9 cellular contexts compared by ENCODE assay signal in the genomic region with DNA sequence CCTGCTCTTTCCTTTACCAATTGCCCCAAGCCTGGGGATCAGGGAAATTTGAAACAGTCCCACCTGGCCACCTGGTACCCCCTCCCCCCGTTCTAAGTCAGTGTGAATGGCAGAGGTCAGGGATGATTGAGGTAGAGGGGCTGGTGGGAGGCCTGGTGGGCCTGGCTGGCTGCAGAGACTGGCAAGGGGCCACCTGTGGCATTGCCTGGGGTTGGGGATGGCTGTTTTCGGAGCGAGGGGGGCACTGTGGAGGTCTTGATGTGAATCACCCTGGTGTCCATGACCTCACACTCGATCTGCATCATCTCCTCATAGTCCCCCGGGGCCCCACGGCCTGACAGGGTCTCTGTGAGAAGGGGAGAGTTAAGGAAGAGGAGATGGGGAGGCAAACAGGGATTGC. TPM values are rescaled to one million over a fixed set of nuclear protein-coding genes. Genes with fewer than 3 reads are reported as not detected.
DNase-seq lines count a peak whose midpoint lies in the region; ATAC-seq and TF ChIP-seq lines count a peak whose summit lies in the region.
"Had no signal": no experiment of that assay in that cellular context is flagged by ENCODE, and none has a peak within 500 bp of the region (broad histone marks: within the 10 kb centered on the region; RNA-seq: fewer than 3 reads in every experiment).

No MANE protein-coding gene starts in this region.

- H3K9me3 Mint-ChIP-seq in nephron progenitor cell = no peaks in the 10 kb centered on the region
- H3K9me3 Mint-ChIP-seq: activated naive CD8-positive, alpha-beta T cell treated with anti-CD3 and anti-CD28 coated beads, Interleukin-2, amount 50 U/mL, for 24 hours; neural crest cell had no signal

- intact Hi-C loops in OCI-LY7 (cut with micrococcal nuclease; ENCODE audit: unreplicated experiment) = no loop called here

- no peak overlapping the region for H2AFZ ChIP-seq in OCI-LY7 (ENCODE audit: low read length)

- BruUV-seq in OCI-LY7 (replicated peaks; lab: Mats Ljungman, UMichigan) = TSS peak; percentile 57

- peaks cover 10% of the 10 kb centered on the region for H3K27me3 Mint-ChIP-seq in nephron progenitor cell (ENCODE audit: low read depth, poor library complexity)
- H3K27me3 Mint-ChIP-seq: activated naive CD8-positive, alpha-beta T cell treated with anti-CD3 and anti-CD28 coated beads, Interleukin-2, amount 50 U/mL, for 24 hours; T-helper 17 cell had no signal

- TF ChIP-seq CTCF in OCI-LY7 (conservative IDR thresholded peaks at IDR 0.05; ENCODE audit: low read length) (no peak), nephron progenitor cell (IDR thresholded peaks at IDR 0.05) (no peak)

- H3K4me3 ChIP-seq in OCI-LY7 (ENCODE audit: low read depth, low read length, poor library complexity, severe bottlenecking) = no peak overlapping the region

- no peak for DNase-seq in OCI-LY7 (ENCODE audit: low spot score)
- DNase-seq in nephron progenitor cell = no peak
- no peak for DNase-seq in glomerular visceral epithelial cell (ENCODE audit: extremely low spot score)
- DNase-seq: activated naive CD8-positive, alpha-beta T cell treated with anti-CD3 and anti-CD28 coated beads, Interleukin-2, amount 50 U/mL, for 24 hours; cortex of kidney; EL; T-helper 17 cell had no signal

- H3K4me2 ChIP-seq in OCI-LY7 (ENCODE audit: low read length) = no peak overlapping the region

- H3K9me3 ChIP-seq in OCI-LY7 (ENCODE audit: low read length) = no peaks in the 10 kb centered on the region

- H3K27ac ChIP-seq in OCI-LY7 (ENCODE audit: low read depth, low read length, poor library complexity, severe bottlenecking) = no peak overlapping the region

- H3K4me1 Mint-ChIP-seq in nephron progenitor cell = peaks cover 17% of the 10 kb centered on the region

- no peak for ATAC-seq in HG03469 (IDR thresholded peaks at IDR 0.05; ENCODE audit: unreplicated experiment)
- ATAC-seq: activated naive CD8-positive, alpha-beta T cell treated with anti-CD3 and anti-CD28 coated beads, Interleukin-2, amount 50 U/mL, for 24 hours; T-helper 17 cell had no signal

- peaks cover 5% of the 10 kb centered on the region for H3K4me1 ChIP-seq in OCI-LY7 (ENCODE audit: insufficient read depth, low read length, poor library complexity, severe bottlenecking)

- no peak overlapping the region for H3K4me3 Mint-ChIP-seq in nephron progenitor cell
- H3K4me3 Mint-ChIP-seq: activated naive CD8-positive, alpha-beta T cell treated with anti-CD3 and anti-CD28 coated beads, Interleukin-2, amount 50 U/mL, for 24 hours; neural crest cell; T-helper 17 cell had no signal

- POLR2A ChIA-PET in OCI-LY7 (lab: Charles Lee) = no interaction called here

- no peaks in the 10 kb centered on the region for H3K9me2 ChIP-seq in OCI-LY7 (ENCODE audit: insufficient read depth, low read length)

- H3K79me2 ChIP-seq in OCI-LY7 (ENCODE audit: insufficient read depth, low read depth, low read length) = no peaks in the 10 kb centered on the region

- H4K20me1 ChIP-seq in OCI-LY7 (ENCODE audit: insufficient read depth, low read length) = no peaks in the 10 kb centered on the region

- peaks cover 52% of the 10 kb centered on the region for H3K36me3 ChIP-seq in OCI-LY7 (ENCODE audit: insufficient read depth, low read length)

- H3K36me3 Mint-ChIP-seq in nephron progenitor cell (ENCODE audit: low read depth) = peaks cover 30% of the 10 kb centered on the region

- H3K27ac Mint-ChIP-seq in nephron progenitor cell = peak overlapping the region; percentile 30

- CTCF ChIA-PET in OCI-LY7 (lab: Charles Lee; ENCODE audit: unreplicated experiment) = no interaction called here

RNA-seq across cellular contexts. Expression of a gene that starts 6.5 kb away (rescaled TPM):
- total RNA-seq in OCI-LY7 (2014; rRNA removed; shearing (Covaris generic)) = 1.7 and 7.1 TPM in 2 replicates
- total RNA-seq in OCI-LY7 (2022) = 9.2 and 10.5 TPM in 2 replicates

RNA-seq across cellular contexts. Expression of a gene that starts 12.4 kb away (rescaled TPM):
- total RNA-seq in OCI-LY7 (2014; rRNA removed; shearing (Covaris generic)) = 44.8 and 57.7 TPM in 2 replicates
- 122 and 125 TPM in 2 replicates for total RNA-seq in OCI-LY7 (2022)

RNA-seq across cellular contexts. Expression of a gene that starts 14.5 kb away (rescaled TPM):
- total RNA-seq in OCI-LY7 (2014; rRNA removed; shearing (Covaris generic)) = 10.1 and 11.6 TPM in 2 replicates
- 8.2 and 8.4 TPM in 2 replicates for total RNA-seq in OCI-LY7 (2022)

RNA-seq across cellular contexts. Expression of a gene that starts 36.1 kb away (rescaled TPM):
- total RNA-seq in OCI-LY7 (2014; rRNA removed; shearing (Covaris generic)) = 0.13 and 0.47 TPM in 2 replicates
- 2.4 and 3.5 TPM in 2 replicates for total RNA-seq in OCI-LY7 (2022)

RNA-seq across cellular contexts. Expression of a gene that starts 38.3 kb away (rescaled TPM):
- total RNA-seq in OCI-LY7 (2014; rRNA removed; shearing (Covaris generic)) = 111 and 130 TPM in 2 replicates
- total RNA-seq in OCI-LY7 (2022) = 34.1 and 39.0 TPM in 2 replicates
